9 cellular contexts compared by ENCODE assay signal in the genomic region with DNA sequence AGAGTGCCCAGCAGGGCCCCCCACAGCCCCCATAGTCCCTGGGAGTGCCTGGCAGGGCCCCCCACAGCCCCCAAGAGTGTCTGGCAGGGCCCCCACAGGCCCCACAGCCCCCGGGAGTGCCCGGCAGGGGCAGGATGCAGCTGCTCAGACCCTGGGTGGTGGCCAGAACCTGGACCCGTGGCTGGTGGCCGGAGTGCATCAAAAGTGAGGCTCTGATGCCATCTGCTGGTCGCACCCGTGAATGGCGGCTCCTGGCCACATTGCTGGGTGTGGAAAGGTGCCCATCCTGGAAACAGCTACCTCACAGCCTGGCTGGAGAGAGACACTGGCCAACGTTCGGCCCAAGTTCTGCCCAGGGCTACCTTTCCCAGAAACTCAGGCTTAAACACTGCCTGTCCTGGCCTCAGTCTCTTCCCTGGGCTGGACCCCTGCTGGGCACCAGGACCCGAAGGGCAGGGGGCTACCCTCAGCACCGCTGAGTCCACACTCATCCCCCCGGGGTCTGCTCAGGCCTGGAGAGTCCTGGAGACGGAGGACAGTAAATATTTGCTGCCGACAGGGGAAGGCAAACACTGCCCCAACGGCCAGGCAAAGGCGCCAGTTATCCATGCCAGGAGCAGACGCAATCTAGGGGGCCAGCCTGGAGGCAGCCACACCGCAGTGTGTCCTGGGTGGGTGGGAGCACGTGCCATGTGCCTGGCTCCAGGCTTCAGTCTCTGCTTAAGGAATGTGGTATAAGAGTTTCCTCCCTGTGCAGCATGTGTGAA. TPM values are rescaled to one million over a fixed set of nuclear protein-coding genes. Genes with fewer than 3 reads are reported as not detected.
DNase-seq lines count a peak whose midpoint lies in the region; ATAC-seq and TF ChIP-seq lines count a peak whose summit lies in the region.
"Had no signal": no experiment of that assay in that cellular context is flagged by ENCODE, and none has a peak within 500 bp of the region (broad histone marks: within the 10 kb centered on the region; RNA-seq: fewer than 3 reads in every experiment).

No MANE protein-coding gene starts in this region.

- POLR2A ChIA-PET in PC-9 (lab: Charles Lee; ENCODE audit: unreplicated experiment) = no interaction called here

- peak; percentile 48 for ATAC-seq in foreskin keratinocyte
- ATAC-seq in HG02938 (IDR thresholded peaks at IDR 0.05; ENCODE audit: unreplicated experiment) = no peak

- peak; percentile 79 for TF ChIP-seq CTCF in PC-9 (conservative IDR thresholded peaks at IDR 0.05)
- TF ChIP-seq CTCF in foreskin keratinocyte (conservative IDR thresholded peaks at IDR 0.05) = peak; percentile 90
- peak; percentile 80 for TF ChIP-seq CTCF in osteoblast (IDR thresholded peaks at IDR 0.05; ENCODE audit: extremely low read depth, low read depth, low read length)

- H3K4me2 ChIP-seq in PC-9 (no peak overlapping the region), osteoblast (ENCODE audit: insufficient read depth, low read length) (no peak overlapping the region)

- H3K79me2 ChIP-seq in PC-9 (ENCODE audit: low read depth) (no peaks in the 10 kb centered on the region), osteoblast (ENCODE audit: insufficient read depth, low read length) (no peaks in the 10 kb centered on the region)

- no peak overlapping the region for H3K27ac ChIP-seq in PC-9
- no peak overlapping the region for H3K27ac ChIP-seq in foreskin keratinocyte
- H3K27ac ChIP-seq in osteoblast (ENCODE audit: low read depth, low read length) = no peak overlapping the region

- H3K9me3 ChIP-seq in PC-9 (ENCODE audit: insufficient read depth, low read depth) = no peaks in the 10 kb centered on the region
- no peaks in the 10 kb centered on the region for H3K9me3 ChIP-seq in osteoblast (ENCODE audit: low read depth, low read length)

- intact Hi-C loops in PC-9 (cut with micrococcal nuclease; ENCODE audit: unreplicated experiment) = no loop called here

- no peaks in the 10 kb centered on the region for H4K20me1 ChIP-seq in PC-9 (ENCODE audit: insufficient read depth)
- H4K20me1 ChIP-seq in osteoblast (ENCODE audit: insufficient read depth, low read length) = peaks cover 3% of the 10 kb centered on the region

- no peaks in the 10 kb centered on the region for H3K4me1 ChIP-seq in PC-9 (replicated peaks; ENCODE audit: insufficient read depth)
- no peaks in the 10 kb centered on the region for H3K4me1 ChIP-seq in foreskin keratinocyte
- no peaks in the 10 kb centered on the region for H3K4me1 ChIP-seq in osteoblast (ENCODE audit: insufficient read depth, low read length)

- H3K36me3 ChIP-seq in PC-9 (ENCODE audit: low read depth) (no peaks in the 10 kb centered on the region), osteoblast (ENCODE audit: insufficient read depth, low read length) (no peaks in the 10 kb centered on the region)

- no peak overlapping the region for H2AFZ ChIP-seq in PC-9
- no peak overlapping the region for H2AFZ ChIP-seq in osteoblast (ENCODE audit: low read length)

- H3K9me2 ChIP-seq in PC-9 (ENCODE audit: insufficient read depth) = no peaks in the 10 kb centered on the region

- DNase-seq in AG08396 (ENCODE audit: low spot score) = peak; percentile 92
- DNase-seq in GM19238 (ENCODE audit: insufficient read length, low spot score) = peak; percentile 67
- peak in 1 of 2 experiments; percentile 76 for DNase-seq in PC-9
- peak; percentile 27 for DNase-seq in activated effector memory CD4-positive, alpha-beta T cell treated with Interleukin-2 at 50 U/mL for 16 hours
- DNase-seq in foreskin keratinocyte = no peak
- peak; percentile 99 for DNase-seq in osteoblast (ENCODE audit: insufficient read length, low spot score, missing footprints)
- no peak for DNase-seq in NCI-H2107 treated with DMSO at 0.1 percent for 48 hours (lab: John Stamatoyannopoulos, UW; ENCODE audit: unreplicated experiment)

- H3K27me3 ChIP-seq in PC-9 (ENCODE audit: insufficient read depth, low read depth) = no peaks in the 10 kb centered on the region
- no peaks in the 10 kb centered on the region for H3K27me3 ChIP-seq in foreskin keratinocyte
- peaks cover 6% of the 10 kb centered on the region for H3K27me3 ChIP-seq in osteoblast (ENCODE audit: insufficient read depth, low read length)

- H3K4me3 ChIP-seq in PC-9 (no peak overlapping the region), osteoblast (ENCODE audit: insufficient read depth, low read length) (no peak overlapping the region)

- CTCF ChIA-PET in PC-9 (lab: Charles Lee) = interaction anchor here (0.8 to 1.0 kb wide), 4 partner anchors 148 to 504 kb away, joined by 3 to 4 read pairs (median 3); no protein-coding TSS in a partner anchor

- H3F3A ChIP-seq in PC-9 (ENCODE audit: insufficient read depth, low read depth) = peaks cover 3% of the 10 kb centered on the region; the same call in 1 of the 2 replicates

- no TSS peak for BruUV-seq in PC-9 (replicated peaks; lab: Mats Ljungman, UMichigan)

RNA-seq across cellular contexts. Expression of gene INS, which starts 4.4 kb away (rescaled TPM):
- total RNA-seq in PC-9 (2021) = not detected in 2 replicates
- total RNA-seq in foreskin keratinocyte = not detected in 2 replicates
- not detected in 2 replicates for polyA plus RNA-seq in foreskin keratinocyte
- not detected in 2 replicates for total RNA-seq in osteoblast
- total RNA-seq: mononuclear cell had no signal

RNA-seq across cellular contexts. Expression of gene TH, which starts 15.0 kb away (rescaled TPM):
- 2.2 and 2.5 TPM in 2 replicates for total RNA-seq in PC-9 (2021)
- total RNA-seq in foreskin keratinocyte = 2.0 and 2.9 TPM in 2 replicates
- polyA plus RNA-seq in foreskin keratinocyte = 3.6 and 3.7 TPM in 2 replicates
- total RNA-seq in osteoblast = under 0.01 TPM in 1 of 2 replicates, not detected in the other
- total RNA-seq: mononuclear cell had no signal

RNA-seq across cellular contexts. Expression of gene IGF2, which starts 17.4 kb away (rescaled TPM):
- total RNA-seq in PC-9 (2021) (0.15 and 0.24 TPM in 2 replicates), foreskin keratinocyte (under 0.01 and 0.14 TPM in 2 replicates), osteoblast (53.9 and 68.8 TPM in 2 replicates)
- 0.06 and 0.29 TPM in 2 replicates for polyA plus RNA-seq in foreskin keratinocyte
- total RNA-seq: mononuclear cell had no signal

Comparison
In these comparisons a context has a peak if more than half of its experiments do, and no peak if none do; other contexts are left out.
1. DNase-seq: peak in AG08396 (single experiment), GM19238 (single experiment), activated effector memory CD4-positive, alpha-beta T cell treated with Interleukin-2 at 50 U/mL for 16 hours (single experiment) and osteoblast (single experiment); none in foreskin keratinocyte (0 of 2) and NCI-H2107 treated with DMSO at 0.1 percent for 48 hours (single experiment).
2. RNA of gene IGF2, which starts 17.4 kb away (total RNA-seq): 53.9 to 68.8 TPM in osteoblast; 0.15 to 0.24 TPM in PC-9 and under 0.01 to 0.14 TPM in foreskin keratinocyte; every median in the first group is over 10 times any median in the second.
3. Peak in every context shown above with its lines, with median percentiles within 50 percentile points of each other: CTCF ChIP-seq.